2 cellular contexts compared by ENCODE assay signal in the genomic region with DNA sequence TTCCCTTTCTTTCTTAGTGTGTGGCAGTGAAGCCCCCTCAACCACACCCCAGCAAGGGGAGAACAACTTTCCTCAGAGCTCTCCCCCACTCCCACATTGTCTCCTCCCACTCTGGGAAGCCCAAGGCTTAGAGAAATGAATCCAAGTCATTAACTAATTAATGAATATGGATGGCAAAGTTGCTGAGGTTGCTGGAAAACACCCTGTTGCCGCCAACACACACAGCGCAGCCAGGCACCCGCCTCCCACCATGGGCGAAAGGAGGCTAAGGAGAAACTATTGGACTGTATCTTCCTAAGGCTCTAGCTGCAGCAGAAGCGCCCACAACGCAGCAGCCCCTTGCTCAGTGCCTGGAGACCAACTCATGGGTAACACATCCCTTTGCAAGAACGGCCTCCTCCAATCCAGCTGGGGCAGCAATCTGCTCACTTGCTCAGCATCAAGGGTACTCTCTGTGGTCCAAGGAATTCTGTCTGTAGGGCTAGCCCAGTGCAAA.
TF ChIP-seq lines count a peak whose summit lies in the region.

No MANE protein-coding gene starts in this region.

TF ChIP-seq in WTC11, 78 proteins besides CTCF, POLR2A, EP300 and RAD21:
- no peak for TF ChIP-seq KAT7 (CRISPR knock-in tag; IDR thresholded peaks at IDR 0.05; ENCODE audit: borderline replicate concordance)
TF ChIP-seq in WTC11: peak in this region for 0.

TF ChIP-seq in HepG2, 621 proteins besides CTCF, POLR2A, EP300 and RAD21:
- TF ChIP-seq MAFK (conservative IDR thresholded peaks at IDR 0.05 in 1 of 2, IDR thresholded peaks at IDR 0.05 in 1 of 2; ENCODE audit: low read length in 2 of 2) (0 out of 4 replicates have a peak, but pooled peaks of 1 of the 2 experiments have one; percentile 11), NCOA2 (CRISPR knock-in tag; IDR thresholded peaks at IDR 0.05) (no peak)
